1 cellular context compared by ENCODE assay signal in the genomic region with DNA sequence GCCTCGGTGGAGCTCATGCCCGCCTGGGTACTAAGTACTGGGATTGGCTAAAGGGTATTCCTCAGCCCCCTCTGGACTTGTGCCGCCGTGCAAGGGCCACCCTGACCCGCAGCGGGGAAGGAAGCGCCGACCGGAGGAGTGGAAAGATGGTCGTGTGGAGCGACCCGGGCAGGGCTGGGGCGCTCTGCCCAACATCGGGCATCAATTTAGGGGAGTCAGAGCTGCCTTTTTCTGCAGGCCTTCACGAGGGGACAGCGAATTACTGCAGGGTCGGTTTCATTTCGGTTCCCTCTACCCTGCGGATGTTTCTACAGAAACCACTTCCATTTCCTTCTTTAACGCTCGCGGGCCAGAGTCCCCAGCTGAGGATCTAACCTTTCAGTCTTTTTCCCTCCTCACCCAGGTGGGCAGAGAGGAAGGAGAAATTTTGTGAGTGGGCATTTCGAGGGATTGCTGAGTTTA.
TF ChIP-seq lines count a peak whose summit lies in the region.

No MANE protein-coding gene starts in this region.

TF ChIP-seq in H1, 55 proteins besides CTCF, POLR2A, EP300 and RAD21:
- TF ChIP-seq BCL11A (IDR thresholded peaks at IDR 0.05; ENCODE audit: low read depth in 2 of 2, low read length in 2 of 2): no peak
- TF ChIP-seq, protein P1, sequence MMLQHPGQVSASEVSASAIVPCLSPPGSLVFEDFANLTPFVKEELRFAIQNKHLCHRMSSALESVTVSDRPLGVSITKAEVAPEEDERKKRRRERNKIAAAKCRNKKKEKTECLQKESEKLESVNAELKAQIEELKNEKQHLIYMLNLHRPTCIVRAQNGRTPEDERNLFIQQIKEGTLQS (IDR thresholded peaks at IDR 0.05; ENCODE audit: insufficient read depth, low read depth, low read length): no peak
- 0 out of 4 replicates have a peak, but pooled peaks of 1 of the 2 experiments have one; percentile 60 for TF ChIP-seq SIN3A (conservative IDR thresholded peaks at IDR 0.05 in 1 of 2, IDR thresholded peaks at IDR 0.05 in 1 of 2; ENCODE audit: low read depth in 1 of 2, low read length in 2 of 2)
- peak; percentile 33 for TF ChIP-seq RBBP5 (IDR thresholded peaks at IDR 0.05; ENCODE audit: borderline replicate concordance, low read depth, low read length)
- no peak for TF ChIP-seq KDM5A (IDR thresholded peaks at IDR 0.05; ENCODE audit: low read length)
- no peak for TF ChIP-seq HDAC6 (IDR thresholded peaks at IDR 0.05; ENCODE audit: low read depth, low read length)
- TF ChIP-seq PHF8 (conservative IDR thresholded peaks at IDR 0.05; ENCODE audit: low read depth, low read length): peak; percentile 39; the same call in 1 of the 2 replicates
- TF ChIP-seq MAFK (IDR thresholded peaks at IDR 0.05; ENCODE audit: low read depth, low read length): no peak
- no peak for TF ChIP-seq ZNF274 (IDR thresholded peaks at IDR 0.05; ENCODE audit: borderline replicate concordance, extremely low read depth, low read length)
